Comparison of ENCODE assay signal across 1 cellular context in the genomic region with DNA sequence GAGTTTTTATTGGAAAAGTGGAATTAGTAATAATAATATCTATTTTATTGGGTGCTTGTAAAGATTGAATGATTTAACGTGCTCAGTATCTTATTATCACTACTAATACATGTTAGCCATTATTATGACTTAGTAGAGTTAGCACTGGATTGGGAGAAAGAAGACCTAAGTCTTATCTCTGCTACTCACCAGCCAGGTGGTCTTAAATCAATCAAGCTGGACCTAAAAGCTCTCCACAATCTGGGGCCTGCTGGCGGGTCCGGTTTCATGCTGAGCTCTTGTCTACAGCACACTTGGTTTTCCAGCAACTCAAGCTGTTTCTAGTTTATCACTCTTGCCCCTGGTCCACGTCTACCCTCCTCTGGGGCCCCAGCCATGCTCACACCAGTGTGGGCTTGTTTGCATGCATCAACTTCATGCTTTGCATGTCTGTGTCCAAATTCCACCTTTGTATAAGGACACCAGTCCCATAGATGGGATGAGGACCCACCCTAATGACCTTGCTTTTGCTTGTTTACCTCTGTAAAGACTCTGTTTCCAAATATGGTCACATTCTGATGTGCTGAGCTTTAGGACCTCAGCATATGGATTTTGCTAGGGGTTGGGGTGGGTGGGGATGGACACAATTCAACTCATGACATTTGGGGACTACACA.
TF ChIP-seq lines count a peak whose summit lies in the region.

No MANE protein-coding gene starts in this region.

TF ChIP-seq in HepG2, 621 proteins besides CTCF, POLR2A, EP300 and RAD21 (continued from another document and continues in another):
- no peak for TF ChIP-seq ZSCAN29 (CRISPR knock-in tag; conservative IDR thresholded peaks at IDR 0.05)
- TF ChIP-seq KDM6A (CRISPR knock-in tag; IDR thresholded peaks at IDR 0.05; ENCODE audit: low read depth) = peak; percentile 37; the same call in 1 of the 2 replicates
- TF ChIP-seq, protein P1, sequence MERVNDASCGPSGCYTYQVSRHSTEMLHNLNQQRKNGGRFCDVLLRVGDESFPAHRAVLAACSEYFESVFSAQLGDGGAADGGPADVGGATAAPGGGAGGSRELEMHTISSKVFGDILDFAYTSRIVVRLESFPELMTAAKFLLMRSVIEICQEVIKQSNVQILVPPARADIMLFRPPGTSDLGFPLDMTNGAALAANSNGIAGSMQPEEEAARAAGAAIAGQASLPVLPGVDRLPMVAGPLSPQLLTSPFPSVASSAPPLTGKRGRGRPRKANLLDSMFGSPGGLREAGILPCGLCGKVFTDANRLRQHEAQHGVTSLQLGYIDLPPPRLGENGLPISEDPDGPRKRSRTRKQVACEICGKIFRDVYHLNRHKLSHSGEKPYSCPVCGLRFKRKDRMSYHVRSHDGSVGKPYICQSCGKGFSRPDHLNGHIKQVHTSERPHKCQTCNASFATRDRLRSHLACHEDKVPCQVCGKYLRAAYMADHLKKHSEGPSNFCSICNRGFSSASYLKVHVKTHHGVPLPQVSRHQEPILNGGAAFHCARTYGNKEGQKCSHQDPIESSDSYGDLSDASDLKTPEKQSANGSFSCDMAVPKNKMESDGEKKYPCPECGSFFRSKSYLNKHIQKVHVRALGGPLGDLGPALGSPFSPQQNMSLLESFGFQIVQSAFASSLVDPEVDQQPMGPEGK (CRISPR knock-in tag; IDR thresholded peaks at IDR 0.05) = no peak
- TF ChIP-seq SUZ12 (IDR thresholded peaks at IDR 0.05; ENCODE audit: low read depth, low read length) = no peak
- peak; percentile 63 for TF ChIP-seq SOX5 (CRISPR knock-in tag; IDR thresholded peaks at IDR 0.05; ENCODE audit: borderline replicate concordance)
- no peak for TF ChIP-seq AKAP8 (CRISPR knock-in tag; IDR thresholded peaks at IDR 0.05)
- TF ChIP-seq ZNF772 (CRISPR knock-in tag; IDR thresholded peaks at IDR 0.05) = no peak
- no peak for TF ChIP-seq ZFP1 (CRISPR knock-in tag; IDR thresholded peaks at IDR 0.05)
- TF ChIP-seq ZBTB20 (CRISPR knock-in tag; IDR thresholded peaks at IDR 0.05; ENCODE audit: borderline replicate concordance, low read depth) = no peak
- TF ChIP-seq, protein P2, sequence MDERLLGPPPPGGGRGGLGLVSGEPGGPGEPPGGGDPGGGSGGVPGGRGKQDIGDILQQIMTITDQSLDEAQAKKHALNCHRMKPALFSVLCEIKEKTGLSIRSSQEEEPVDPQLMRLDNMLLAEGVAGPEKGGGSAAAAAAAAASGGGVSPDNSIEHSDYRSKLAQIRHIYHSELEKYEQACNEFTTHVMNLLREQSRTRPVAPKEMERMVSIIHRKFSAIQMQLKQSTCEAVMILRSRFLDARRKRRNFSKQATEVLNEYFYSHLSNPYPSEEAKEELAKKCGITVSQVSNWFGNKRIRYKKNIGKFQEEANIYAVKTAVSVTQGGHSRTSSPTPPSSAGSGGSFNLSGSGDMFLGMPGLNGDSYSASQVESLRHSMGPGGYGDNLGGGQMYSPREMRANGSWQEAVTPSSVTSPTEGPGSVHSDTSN (CRISPR knock-in tag; IDR thresholded peaks at IDR 0.05) = no peak
- TF ChIP-seq, protein P3, sequence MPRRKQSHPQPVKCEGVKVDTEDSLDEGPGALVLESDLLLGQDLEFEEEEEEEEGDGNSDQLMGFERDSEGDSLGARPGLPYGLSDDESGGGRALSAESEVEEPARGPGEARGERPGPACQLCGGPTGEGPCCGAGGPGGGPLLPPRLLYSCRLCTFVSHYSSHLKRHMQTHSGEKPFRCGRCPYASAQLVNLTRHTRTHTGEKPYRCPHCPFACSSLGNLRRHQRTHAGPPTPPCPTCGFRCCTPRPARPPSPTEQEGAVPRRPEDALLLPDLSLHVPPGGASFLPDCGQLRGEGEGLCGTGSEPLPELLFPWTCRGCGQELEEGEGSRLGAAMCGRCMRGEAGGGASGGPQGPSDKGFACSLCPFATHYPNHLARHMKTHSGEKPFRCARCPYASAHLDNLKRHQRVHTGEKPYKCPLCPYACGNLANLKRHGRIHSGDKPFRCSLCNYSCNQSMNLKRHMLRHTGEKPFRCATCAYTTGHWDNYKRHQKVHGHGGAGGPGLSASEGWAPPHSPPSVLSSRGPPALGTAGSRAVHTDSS (CRISPR knock-in tag; conservative IDR thresholded peaks at IDR 0.05) = no peak
- TF ChIP-seq ZSCAN12 (CRISPR knock-in tag; IDR thresholded peaks at IDR 0.05) = no peak
- no peak for TF ChIP-seq EED (CRISPR knock-in tag; IDR thresholded peaks at IDR 0.05)
- TF ChIP-seq NRL (CRISPR knock-in tag; IDR thresholded peaks at IDR 0.05; ENCODE audit: borderline replicate concordance) = no peak
- no peak for TF ChIP-seq ZNF326 (CRISPR knock-in tag; IDR thresholded peaks at IDR 0.05; ENCODE audit: borderline replicate concordance)
- TF ChIP-seq HNF4A (CRISPR knock-in tag; IDR thresholded peaks at IDR 0.05) = peak; percentile 58
- no peak for TF ChIP-seq TBL1XR1 (IDR thresholded peaks at IDR 0.05; ENCODE audit: borderline replicate concordance, low read length, partially characterized antibody)
- no peak for TF ChIP-seq PLRG1 (conservative IDR thresholded peaks at IDR 0.05)
- TF ChIP-seq, protein P4, sequence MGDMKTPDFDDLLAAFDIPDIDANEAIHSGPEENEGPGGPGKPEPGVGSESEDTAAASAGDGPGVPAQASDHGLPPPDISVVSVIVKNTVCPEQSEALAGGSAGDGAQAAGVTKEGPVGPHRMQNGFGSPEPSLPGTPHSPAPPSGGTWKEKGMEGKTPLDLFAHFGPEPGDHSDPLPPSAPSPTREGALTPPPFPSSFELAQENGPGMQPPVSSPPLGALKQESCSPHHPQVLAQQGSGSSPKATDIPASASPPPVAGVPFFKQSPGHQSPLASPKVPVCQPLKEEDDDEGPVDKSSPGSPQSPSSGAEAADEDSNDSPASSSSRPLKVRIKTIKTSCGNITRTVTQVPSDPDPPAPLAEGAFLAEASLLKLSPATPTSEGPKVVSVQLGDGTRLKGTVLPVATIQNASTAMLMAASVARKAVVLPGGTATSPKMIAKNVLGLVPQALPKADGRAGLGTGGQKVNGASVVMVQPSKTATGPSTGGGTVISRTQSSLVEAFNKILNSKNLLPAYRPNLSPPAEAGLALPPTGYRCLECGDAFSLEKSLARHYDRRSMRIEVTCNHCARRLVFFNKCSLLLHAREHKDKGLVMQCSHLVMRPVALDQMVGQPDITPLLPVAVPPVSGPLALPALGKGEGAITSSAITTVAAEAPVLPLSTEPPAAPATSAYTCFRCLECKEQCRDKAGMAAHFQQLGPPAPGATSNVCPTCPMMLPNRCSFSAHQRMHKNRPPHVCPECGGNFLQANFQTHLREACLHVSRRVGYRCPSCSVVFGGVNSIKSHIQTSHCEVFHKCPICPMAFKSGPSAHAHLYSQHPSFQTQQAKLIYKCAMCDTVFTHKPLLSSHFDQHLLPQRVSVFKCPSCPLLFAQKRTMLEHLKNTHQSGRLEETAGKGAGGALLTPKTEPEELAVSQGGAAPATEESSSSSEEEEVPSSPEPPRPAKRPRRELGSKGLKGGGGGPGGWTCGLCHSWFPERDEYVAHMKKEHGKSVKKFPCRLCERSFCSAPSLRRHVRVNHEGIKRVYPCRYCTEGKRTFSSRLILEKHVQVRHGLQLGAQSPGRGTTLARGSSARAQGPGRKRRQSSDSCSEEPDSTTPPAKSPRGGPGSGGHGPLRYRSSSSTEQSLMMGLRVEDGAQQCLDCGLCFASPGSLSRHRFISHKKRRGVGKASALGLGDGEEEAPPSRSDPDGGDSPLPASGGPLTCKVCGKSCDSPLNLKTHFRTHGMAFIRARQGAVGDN (CRISPR knock-in tag; IDR thresholded peaks at IDR 0.05) = no peak
- TF ChIP-seq, protein P5, sequence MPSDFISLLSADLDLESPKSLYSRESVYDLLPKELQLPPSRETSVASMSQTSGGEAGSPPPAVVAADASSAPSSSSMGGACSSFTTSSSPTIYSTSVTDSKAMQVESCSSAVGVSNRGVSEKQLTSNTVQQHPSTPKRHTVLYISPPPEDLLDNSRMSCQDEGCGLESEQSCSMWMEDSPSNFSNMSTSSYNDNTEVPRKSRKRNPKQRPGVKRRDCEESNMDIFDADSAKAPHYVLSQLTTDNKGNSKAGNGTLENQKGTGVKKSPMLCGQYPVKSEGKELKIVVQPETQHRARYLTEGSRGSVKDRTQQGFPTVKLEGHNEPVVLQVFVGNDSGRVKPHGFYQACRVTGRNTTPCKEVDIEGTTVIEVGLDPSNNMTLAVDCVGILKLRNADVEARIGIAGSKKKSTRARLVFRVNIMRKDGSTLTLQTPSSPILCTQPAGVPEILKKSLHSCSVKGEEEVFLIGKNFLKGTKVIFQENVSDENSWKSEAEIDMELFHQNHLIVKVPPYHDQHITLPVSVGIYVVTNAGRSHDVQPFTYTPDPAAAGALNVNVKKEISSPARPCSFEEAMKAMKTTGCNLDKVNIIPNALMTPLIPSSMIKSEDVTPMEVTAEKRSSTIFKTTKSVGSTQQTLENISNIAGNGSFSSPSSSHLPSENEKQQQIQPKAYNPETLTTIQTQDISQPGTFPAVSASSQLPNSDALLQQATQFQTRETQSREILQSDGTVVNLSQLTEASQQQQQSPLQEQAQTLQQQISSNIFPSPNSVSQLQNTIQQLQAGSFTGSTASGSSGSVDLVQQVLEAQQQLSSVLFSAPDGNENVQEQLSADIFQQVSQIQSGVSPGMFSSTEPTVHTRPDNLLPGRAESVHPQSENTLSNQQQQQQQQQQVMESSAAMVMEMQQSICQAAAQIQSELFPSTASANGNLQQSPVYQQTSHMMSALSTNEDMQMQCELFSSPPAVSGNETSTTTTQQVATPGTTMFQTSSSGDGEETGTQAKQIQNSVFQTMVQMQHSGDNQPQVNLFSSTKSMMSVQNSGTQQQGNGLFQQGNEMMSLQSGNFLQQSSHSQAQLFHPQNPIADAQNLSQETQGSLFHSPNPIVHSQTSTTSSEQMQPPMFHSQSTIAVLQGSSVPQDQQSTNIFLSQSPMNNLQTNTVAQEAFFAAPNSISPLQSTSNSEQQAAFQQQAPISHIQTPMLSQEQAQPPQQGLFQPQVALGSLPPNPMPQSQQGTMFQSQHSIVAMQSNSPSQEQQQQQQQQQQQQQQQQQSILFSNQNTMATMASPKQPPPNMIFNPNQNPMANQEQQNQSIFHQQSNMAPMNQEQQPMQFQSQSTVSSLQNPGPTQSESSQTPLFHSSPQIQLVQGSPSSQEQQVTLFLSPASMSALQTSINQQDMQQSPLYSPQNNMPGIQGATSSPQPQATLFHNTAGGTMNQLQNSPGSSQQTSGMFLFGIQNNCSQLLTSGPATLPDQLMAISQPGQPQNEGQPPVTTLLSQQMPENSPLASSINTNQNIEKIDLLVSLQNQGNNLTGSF (CRISPR knock-in tag; IDR thresholded peaks at IDR 0.05) = no peak
- no peak for TF ChIP-seq HMGA1 (CRISPR knock-in tag; conservative IDR thresholded peaks at IDR 0.05)
- TF ChIP-seq ZNF619 (CRISPR knock-in tag; IDR thresholded peaks at IDR 0.05) = no peak
- no peak for TF ChIP-seq ZBTB3 (CRISPR knock-in tag; IDR thresholded peaks at IDR 0.05; ENCODE audit: borderline replicate concordance, low read depth)
- no peak for TF ChIP-seq ZNF282 (IDR thresholded peaks at IDR 0.05; ENCODE audit: partially characterized antibody)
- TF ChIP-seq ZNF670 (CRISPR knock-in tag; IDR thresholded peaks at IDR 0.05; ENCODE audit: borderline replicate concordance) = no peak
- TF ChIP-seq SALL1 (CRISPR knock-in tag; IDR thresholded peaks at IDR 0.05) = peak; percentile 67
- no peak for TF ChIP-seq ZFP36 (IDR thresholded peaks at IDR 0.05; ENCODE audit: borderline replicate concordance, low read depth, low read length, partially characterized antibody)
- no peak for TF ChIP-seq ZNF605 (CRISPR knock-in tag; IDR thresholded peaks at IDR 0.05)
- 0 out of 2 replicates have a peak, but pooled peaks have one; percentile 19 for TF ChIP-seq MED1 (CRISPR knock-in tag; IDR thresholded peaks at IDR 0.05)
- TF ChIP-seq, protein P6, sequence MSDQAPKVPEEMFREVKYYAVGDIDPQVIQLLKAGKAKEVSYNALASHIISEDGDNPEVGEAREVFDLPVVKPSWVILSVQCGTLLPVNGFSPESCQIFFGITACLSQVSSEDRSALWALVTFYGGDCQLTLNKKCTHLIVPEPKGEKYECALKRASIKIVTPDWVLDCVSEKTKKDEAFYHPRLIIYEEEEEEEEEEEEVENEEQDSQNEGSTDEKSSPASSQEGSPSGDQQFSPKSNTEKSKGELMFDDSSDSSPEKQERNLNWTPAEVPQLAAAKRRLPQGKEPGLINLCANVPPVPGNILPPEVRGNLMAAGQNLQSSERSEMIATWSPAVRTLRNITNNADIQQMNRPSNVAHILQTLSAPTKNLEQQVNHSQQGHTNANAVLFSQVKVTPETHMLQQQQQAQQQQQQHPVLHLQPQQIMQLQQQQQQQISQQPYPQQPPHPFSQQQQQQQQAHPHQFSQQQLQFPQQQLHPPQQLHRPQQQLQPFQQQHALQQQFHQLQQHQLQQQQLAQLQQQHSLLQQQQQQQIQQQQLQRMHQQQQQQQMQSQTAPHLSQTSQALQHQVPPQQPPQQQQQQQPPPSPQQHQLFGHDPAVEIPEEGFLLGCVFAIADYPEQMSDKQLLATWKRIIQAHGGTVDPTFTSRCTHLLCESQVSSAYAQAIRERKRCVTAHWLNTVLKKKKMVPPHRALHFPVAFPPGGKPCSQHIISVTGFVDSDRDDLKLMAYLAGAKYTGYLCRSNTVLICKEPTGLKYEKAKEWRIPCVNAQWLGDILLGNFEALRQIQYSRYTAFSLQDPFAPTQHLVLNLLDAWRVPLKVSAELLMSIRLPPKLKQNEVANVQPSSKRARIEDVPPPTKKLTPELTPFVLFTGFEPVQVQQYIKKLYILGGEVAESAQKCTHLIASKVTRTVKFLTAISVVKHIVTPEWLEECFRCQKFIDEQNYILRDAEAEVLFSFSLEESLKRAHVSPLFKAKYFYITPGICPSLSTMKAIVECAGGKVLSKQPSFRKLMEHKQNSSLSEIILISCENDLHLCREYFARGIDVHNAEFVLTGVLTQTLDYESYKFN (CRISPR knock-in tag; conservative IDR thresholded peaks at IDR 0.05) = peak; percentile 44; the same call in 1 of the 2 replicates
- TF ChIP-seq, protein P7, sequence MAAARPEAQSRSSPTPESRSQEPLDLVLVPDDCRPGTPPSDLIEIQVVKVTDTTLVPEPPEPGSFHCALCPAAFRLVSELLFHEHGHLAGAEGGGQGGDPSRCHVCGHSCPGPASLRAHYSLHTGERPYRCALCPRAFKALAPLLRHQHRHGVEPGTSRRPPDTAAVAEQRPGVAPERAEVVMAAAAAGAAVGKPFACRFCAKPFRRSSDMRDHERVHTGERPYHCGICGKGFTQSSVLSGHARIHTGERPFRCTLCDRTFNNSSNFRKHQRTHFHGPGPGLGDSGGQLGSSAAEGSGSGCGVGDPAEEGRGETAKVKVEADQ (CRISPR knock-in tag; IDR thresholded peaks at IDR 0.05; ENCODE audit: borderline replicate concordance) = no peak
- TF ChIP-seq MATR3 (CRISPR knock-in tag; IDR thresholded peaks at IDR 0.05) = no peak
- TF ChIP-seq SRF (IDR thresholded peaks at IDR 0.05; ENCODE audit: low read depth, low read length) = peak; percentile 90
- TF ChIP-seq, protein P8, sequence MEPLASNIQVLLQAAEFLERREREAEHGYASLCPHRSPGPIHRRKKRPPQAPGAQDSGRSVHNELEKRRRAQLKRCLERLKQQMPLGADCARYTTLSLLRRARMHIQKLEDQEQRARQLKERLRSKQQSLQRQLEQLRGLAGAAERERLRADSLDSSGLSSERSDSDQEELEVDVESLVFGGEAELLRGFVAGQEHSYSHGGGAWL (CRISPR knock-in tag; IDR thresholded peaks at IDR 0.05) = no peak
- TF ChIP-seq, protein P9, sequence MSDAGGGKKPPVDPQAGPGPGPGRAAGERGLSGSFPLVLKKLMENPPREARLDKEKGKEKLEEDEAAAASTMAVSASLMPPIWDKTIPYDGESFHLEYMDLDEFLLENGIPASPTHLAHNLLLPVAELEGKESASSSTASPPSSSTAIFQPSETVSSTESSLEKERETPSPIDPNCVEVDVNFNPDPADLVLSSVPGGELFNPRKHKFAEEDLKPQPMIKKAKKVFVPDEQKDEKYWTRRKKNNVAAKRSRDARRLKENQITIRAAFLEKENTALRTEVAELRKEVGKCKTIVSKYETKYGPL (CRISPR knock-in tag; IDR thresholded peaks at IDR 0.05) = no peak
- TF ChIP-seq, protein P10, sequence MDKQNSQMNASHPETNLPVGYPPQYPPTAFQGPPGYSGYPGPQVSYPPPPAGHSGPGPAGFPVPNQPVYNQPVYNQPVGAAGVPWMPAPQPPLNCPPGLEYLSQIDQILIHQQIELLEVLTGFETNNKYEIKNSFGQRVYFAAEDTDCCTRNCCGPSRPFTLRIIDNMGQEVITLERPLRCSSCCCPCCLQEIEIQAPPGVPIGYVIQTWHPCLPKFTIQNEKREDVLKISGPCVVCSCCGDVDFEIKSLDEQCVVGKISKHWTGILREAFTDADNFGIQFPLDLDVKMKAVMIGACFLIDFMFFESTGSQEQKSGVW (CRISPR knock-in tag; IDR thresholded peaks at IDR 0.05; ENCODE audit: borderline replicate concordance) = no peak
